ENCODE assay signal across 10 cellular contexts in the genomic region with DNA sequence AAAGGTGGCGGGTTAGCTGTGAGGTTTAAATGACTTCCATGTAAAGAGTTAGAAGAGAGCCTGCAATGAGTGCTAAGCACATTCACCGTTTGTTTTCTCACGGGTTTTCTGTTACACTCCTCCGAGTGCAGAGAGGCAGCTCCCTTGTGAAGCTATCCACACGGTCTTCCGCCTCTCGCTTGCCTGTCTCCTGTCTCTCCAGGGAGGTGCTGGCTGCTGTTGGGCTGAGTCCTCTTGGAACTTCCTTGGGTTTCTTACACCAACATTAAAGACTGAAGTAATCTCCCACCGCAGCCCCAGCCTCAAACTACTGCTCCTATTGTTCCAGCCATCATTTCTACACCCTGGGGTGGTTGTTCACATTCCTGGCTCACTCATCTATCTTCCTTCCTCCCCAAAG. TPM values are rescaled to one million over a fixed set of nuclear protein-coding genes. Genes with fewer than 3 reads are reported as not detected.
DNase-seq lines count a peak whose midpoint lies in the region; ATAC-seq and FAIRE-seq lines count a peak whose summit lies in the region.
"Had no signal": no experiment of that assay in that cellular context is flagged by ENCODE, and none has a peak within 500 bp of the region (broad histone marks: within the 10 kb centered on the region; RNA-seq: fewer than 3 reads in every experiment).

No MANE protein-coding gene starts in this region.

- POLR2A ChIA-PET in activated CD4-positive, alpha-beta T cell treated with anti-CD3 and anti-CD28 coated beads, Interleukin-2, amount 10 ng/mL, durations not matched to agents 7 days and 5 days (lab: Charles Lee) = no interaction called here
- POLR2A ChIA-PET in activated CD8-positive, alpha-beta T cell treated with anti-CD3 and anti-CD28 coated beads, Interleukin-2, amount 10 ng/mL, durations not matched to agents 7 days and 5 days (lab: Charles Lee) = interaction anchor here (0.8 to 3.0 kb wide), 5 partner anchors 9 to 62 kb away, joined by 3 to 16 read pairs (median 5); a partner anchor contains a TSS

- no peak for ATAC-seq in activated CD8-positive, alpha-beta T cell treated with anti-CD3 and anti-CD28 coated beads, Interleukin-2, amount 10 ng/mL, durations not matched to agents 7 days and 5 days
- ATAC-seq: foreskin keratinocyte had no signal

- peak overlapping the region; percentile 91 for H3K27ac Mint-ChIP-seq in activated CD4-positive, alpha-beta T cell treated with anti-CD3 and anti-CD28 coated beads, Interleukin-2, amount 10 ng/mL, durations not matched to agents 7 days and 5 days
- peak overlapping the region; percentile 81 for H3K27ac Mint-ChIP-seq in activated CD8-positive, alpha-beta T cell treated with anti-CD3 and anti-CD28 coated beads, Interleukin-2, amount 10 ng/mL, durations not matched to agents 7 days and 5 days

- no peak for DNase-seq in activated CD4-positive, alpha-beta T cell treated with anti-CD3 and anti-CD28 coated beads, Interleukin-2, amount 10 ng/mL, durations not matched to agents 7 days and 5 days
- DNase-seq in activated CD4-positive, alpha-beta T cell treated with anti-CD3 and anti-CD28 coated beads, Interleukin-2, amount 50 U/mL, for 48 hours = no peak
- no peak for DNase-seq in activated CD8-positive, alpha-beta T cell treated with anti-CD3 and anti-CD28 coated beads, Interleukin-2, amount 10 ng/mL, durations not matched to agents 7 days and 5 days
- DNase-seq in iPS-NIHi7 (ENCODE audit: extremely low spot score) = peak; percentile 36
- peak; percentile 66 for DNase-seq in stromal cell of bone marrow (ENCODE audit: low read depth)
- no peak for DNase-seq in NCI-H128 (lab: John Stamatoyannopoulos, UW; ENCODE audit: unreplicated experiment)
- DNase-seq in HTR-8/SVneo (ENCODE audit: insufficient read length, low spot score) = no peak
- no peak for DNase-seq in stimulated activated CD4-positive, alpha-beta T cell treated with anti-CD3 and anti-CD28 coated beads, Interleukin-12 subunit alpha, Interleukin-12 subunit beta, amount 100 ng/mL, for 4 hours
- DNase-seq: Kasumi-1 had no signal

- H3K4me1 Mint-ChIP-seq in activated CD4-positive, alpha-beta T cell treated with anti-CD3 and anti-CD28 coated beads, Interleukin-2, amount 10 ng/mL, durations not matched to agents 7 days and 5 days = peaks cover 97% of the 10 kb centered on the region
- H3K4me1 Mint-ChIP-seq in activated CD8-positive, alpha-beta T cell treated with anti-CD3 and anti-CD28 coated beads, Interleukin-2, amount 10 ng/mL, durations not matched to agents 7 days and 5 days (ENCODE audit: low read depth) = peaks cover 98% of the 10 kb centered on the region

- peak overlapping the region; percentile 56 for H3K4me3 Mint-ChIP-seq in activated CD4-positive, alpha-beta T cell treated with anti-CD3 and anti-CD28 coated beads, Interleukin-2, amount 10 ng/mL, durations not matched to agents 7 days and 5 days
- peak overlapping the region; percentile 53 for H3K4me3 Mint-ChIP-seq in activated CD8-positive, alpha-beta T cell treated with anti-CD3 and anti-CD28 coated beads, Interleukin-2, amount 10 ng/mL, durations not matched to agents 7 days and 5 days

- H3K9me3 Mint-ChIP-seq in activated CD4-positive, alpha-beta T cell treated with anti-CD3 and anti-CD28 coated beads, Interleukin-2, amount 10 ng/mL, durations not matched to agents 7 days and 5 days = peaks cover 2% of the 10 kb centered on the region
- no peaks in the 10 kb centered on the region for H3K9me3 Mint-ChIP-seq in activated CD8-positive, alpha-beta T cell treated with anti-CD3 and anti-CD28 coated beads, Interleukin-2, amount 10 ng/mL, durations not matched to agents 7 days and 5 days (ENCODE audit: insufficient read depth)

- H3K36me3 Mint-ChIP-seq in activated CD4-positive, alpha-beta T cell treated with anti-CD3 and anti-CD28 coated beads, Interleukin-2, amount 10 ng/mL, durations not matched to agents 7 days and 5 days (ENCODE audit: low read depth) = peaks cover 58% of the 10 kb centered on the region
- H3K36me3 Mint-ChIP-seq in activated CD8-positive, alpha-beta T cell treated with anti-CD3 and anti-CD28 coated beads, Interleukin-2, amount 10 ng/mL, durations not matched to agents 7 days and 5 days (ENCODE audit: low read depth) = peaks cover 59% of the 10 kb centered on the region

- no peaks in the 10 kb centered on the region for H3K27me3 Mint-ChIP-seq in activated CD4-positive, alpha-beta T cell treated with anti-CD3 and anti-CD28 coated beads, Interleukin-2, amount 10 ng/mL, durations not matched to agents 7 days and 5 days
- no peaks in the 10 kb centered on the region for H3K27me3 Mint-ChIP-seq in activated CD8-positive, alpha-beta T cell treated with anti-CD3 and anti-CD28 coated beads, Interleukin-2, amount 10 ng/mL, durations not matched to agents 7 days and 5 days (ENCODE audit: low read depth)

- FAIRE-seq in HTR-8/SVneo (lab: Jason Lieb, UNC) = no peak

- CTCF ChIA-PET in activated CD4-positive, alpha-beta T cell treated with anti-CD3 and anti-CD28 coated beads, Interleukin-2, amount 10 ng/mL, durations not matched to agents 7 days and 5 days (lab: Charles Lee) = interaction anchor here (1.3 to 1.9 kb wide), 4 partner anchors 10 to 100 kb away, joined by 3 to 8 read pairs (median 4); no protein-coding TSS in a partner anchor
- CTCF ChIA-PET in activated CD8-positive, alpha-beta T cell treated with anti-CD3 and anti-CD28 coated beads, Interleukin-2, amount 10 ng/mL, durations not matched to agents 7 days and 5 days (lab: Charles Lee) = interaction anchor here (1.6 to 3.0 kb wide), 4 partner anchors 9 to 162 kb away, joined by 3 to 12 read pairs (median 9); a partner anchor contains a TSS

RNA-seq across cellular contexts. Expression of a gene that starts 14.3 kb away (rescaled TPM):
- total RNA-seq in activated CD4-positive, alpha-beta T cell treated with anti-CD3 and anti-CD28 coated beads, Interleukin-2, amount 10 ng/mL, durations not matched to agents 7 days and 5 days = 100 to 1,000 TPM; 116 to 124 TPM
- total RNA-seq in activated CD8-positive, alpha-beta T cell treated with anti-CD3 and anti-CD28 coated beads, Interleukin-2, amount 10 ng/mL, durations not matched to agents 7 days and 5 days = 10 to 100 TPM; 85.0 to 85.9 TPM

RNA-seq across cellular contexts. Expression of a gene that starts 41.3 kb away (rescaled TPM):
- 10 to 100 TPM; 10.6 to 13.2 TPM for total RNA-seq in activated CD4-positive, alpha-beta T cell treated with anti-CD3 and anti-CD28 coated beads, Interleukin-2, amount 10 ng/mL, durations not matched to agents 7 days and 5 days
- 10 to 100 TPM; 17.4 to 18.9 TPM for total RNA-seq in activated CD8-positive, alpha-beta T cell treated with anti-CD3 and anti-CD28 coated beads, Interleukin-2, amount 10 ng/mL, durations not matched to agents 7 days and 5 days

Comparison
In these comparisons a context has a peak if more than half of its experiments do, and no peak if none do; other contexts are left out.
1. DNase-seq: peak in iPS-NIHi7 (single experiment) and stromal cell of bone marrow (single experiment); none in activated CD4-positive, alpha-beta T cell treated with anti-CD3 and anti-CD28 coated beads, Interleukin-2, amount 10 ng/mL, durations not matched to agents 7 days and 5 days (single experiment), activated CD4-positive, alpha-beta T cell treated with anti-CD3 and anti-CD28 coated beads, Interleukin-2, amount 50 U/mL, for 48 hours (0 of 2), activated CD8-positive, alpha-beta T cell treated with anti-CD3 and anti-CD28 coated beads, Interleukin-2, amount 10 ng/mL, durations not matched to agents 7 days and 5 days (single experiment), NCI-H128 (single experiment), HTR-8/SVneo (single experiment) and stimulated activated CD4-positive, alpha-beta T cell treated with anti-CD3 and anti-CD28 coated beads, Interleukin-12 subunit alpha, Interleukin-12 subunit beta, amount 100 ng/mL, for 4 hours (single experiment).